In genomic region chr14:76870146-76870545, GRCh38 we compare ENCODE assay signal across 13 cellular contexts. TPM values are rescaled to one million over a fixed set of nuclear protein-coding genes. Genes with fewer than 3 reads are reported as not detected.
A peak's percentile ranks its signal among the peaks of the same experiment; 100 is the strongest.
DNase-seq lines count a peak whose midpoint lies in the region; FAIRE-seq and TF ChIP-seq lines count a peak whose summit lies in the region.
"Had no signal": no experiment of that assay in that cellular context is flagged by ENCODE, and none has a peak within 500 bp of the region (broad histone marks: within the 10 kb centered on the region; RNA-seq: fewer than 3 reads in every experiment).

No MANE protein-coding gene starts in this region.

- H3K36me3 ChIP-seq in OCI-LY3 (replicated peaks; ENCODE audit: low read depth, low read length) (no peaks in the 10 kb centered on the region), endothelial cell of umbilical vein (ENCODE audit: control insufficient read depth in 2 of 2, extremely low read depth in 1 of 2, insufficient read depth in 2 of 2, low read length in 2 of 2) (no peaks in the 10 kb centered on the region)

- H3K4me1 ChIP-seq in OCI-LY3 (ENCODE audit: low read length) (peaks cover 8% of the 10 kb centered on the region), endothelial cell of umbilical vein (ENCODE audit: control insufficient read depth, extremely low read depth, insufficient read depth, low read length) (peaks cover under 1% of the 10 kb centered on the region)

- no peaks in the 10 kb centered on the region for H3K9me3 ChIP-seq in OCI-LY3 (ENCODE audit: insufficient read depth, low read length)
- no peaks in the 10 kb centered on the region for H3K9me3 ChIP-seq in endothelial cell of umbilical vein (replicated peaks; ENCODE audit: control insufficient read depth, insufficient read depth, low read length)

- no TSS peak for BruUV-seq in endothelial cell of umbilical vein (replicated peaks; lab: Mats Ljungman, UMichigan)

- DNase-seq in AG04449 (ENCODE audit: low read depth, low spot score) (no peak), GM10248 (ENCODE audit: extremely low spot score) (no peak), endothelial cell of umbilical vein (ENCODE audit: low read depth, low spot score) (no peak), foreskin fibroblast (no peak), NCI-H187 (lab: John Stamatoyannopoulos, UW) (no peak), ureter (ENCODE audit: low spot score) (no peak)
- DNase-seq in effector CD8-positive, alpha-beta T cell (lab: John Stamatoyannopoulos, UW): no peak
- DNase-seq: activated naive CD4-positive, alpha-beta T cell; DMS79 treated with DMSO at 0.1 percent for 48 hours; kidney glomerular epithelial cell; NCI-H2081 had no signal

- H4K20me1 ChIP-seq in OCI-LY3 (ENCODE audit: insufficient read depth, low read length) (no peaks in the 10 kb centered on the region), endothelial cell of umbilical vein (replicated peaks; ENCODE audit: control insufficient read depth, extremely low read depth, insufficient read depth, low read length) (no peaks in the 10 kb centered on the region)

- H3K4me3 ChIP-seq in AG04449 (ENCODE audit: low read depth, low read length): no peak overlapping the region
- no peak overlapping the region for H3K4me3 ChIP-seq in OCI-LY3 (ENCODE audit: low read length)
- H3K4me3 ChIP-seq in endothelial cell of umbilical vein (replicated peaks in 1 of 3; ENCODE audit: insufficient read depth in 1 of 3, low read depth in 1 of 3, low read length in 3 of 3): no peak overlapping the region
- H3K4me3 ChIP-seq in foreskin fibroblast (ENCODE audit: low read depth in 1 of 2, low read length in 2 of 2): no peak overlapping the region

- H3K27ac ChIP-seq in OCI-LY3 (ENCODE audit: low read length) (no peak overlapping the region), endothelial cell of umbilical vein (ENCODE audit: insufficient read depth, low read depth, low read length) (no peak overlapping the region)

- CTCF ChIA-PET in AG04449 (lab: Yijun Ruan, JAX): interaction anchor here (0.7 to 15.3 kb wide), 9 partner anchors 9 to 445 kb away, joined by 3 to 1065 read pairs (median 77); no protein-coding TSS in a partner anchor
- CTCF ChIA-PET in GM10248 (lab: Yijun Ruan, JAX): interaction anchor here (1.6 to 9.1 kb wide), 2 partner anchors 23 to 203 kb away, joined by 4 to 586 read pairs; no protein-coding TSS in a partner anchor
- CTCF ChIA-PET in endothelial cell of umbilical vein (lab: Charles Lee): interaction anchor here (0.6 to 7.8 kb wide), 6 partner anchors 42 to 254 kb away, joined by 3 to 450 read pairs (median 3); partner anchors contain the start of gene CIPC

- H3K9ac ChIP-seq in OCI-LY3 (ENCODE audit: low read length) (no peak overlapping the region), endothelial cell of umbilical vein (replicated peaks; ENCODE audit: extremely low read depth, insufficient read depth, low read length) (no peak overlapping the region)

- no peaks in the 10 kb centered on the region for H3K79me2 ChIP-seq in OCI-LY3 (ENCODE audit: low read length)
- H3K79me2 ChIP-seq in endothelial cell of umbilical vein (ENCODE audit: control insufficient read depth, insufficient read depth, low read length): no peaks in the 10 kb centered on the region

- H3K4me2 ChIP-seq in OCI-LY3 (ENCODE audit: low read length) (no peak overlapping the region), endothelial cell of umbilical vein (ENCODE audit: insufficient read depth, low read length) (no peak overlapping the region)

- TF ChIP-seq CTCF in AG04449 (IDR thresholded peaks at IDR 0.05; ENCODE audit: insufficient read depth, low read length, missing control alignments) (peak; percentile 33), GM10248 (IDR thresholded peaks at IDR 0.05; ENCODE audit: control extremely low read depth, extremely low read depth, low read depth, missing control alignments) (peak; percentile 14), OCI-LY3 (IDR thresholded peaks at IDR 0.05; ENCODE audit: low read depth, low read length) (peak; percentile 16; the same call in 1 of the 2 replicates), endothelial cell of umbilical vein (IDR thresholded peaks at IDR 0.05; ENCODE audit: extremely low read depth in 1 of 2, insufficient read depth in 1 of 2, low read depth in 1 of 2, low read length in 2 of 2) (peak; percentile 30 to 38), foreskin fibroblast (IDR thresholded peaks at IDR 0.05; ENCODE audit: low read depth, low read length) (no peak)

- peaks cover 17% of the 10 kb centered on the region for H3K27me3 ChIP-seq in OCI-LY3 (ENCODE audit: low read depth, low read length)
- H3K27me3 ChIP-seq in endothelial cell of umbilical vein (ENCODE audit: control insufficient read depth in 2 of 2, insufficient read depth in 2 of 2, low read length in 2 of 2): no peaks in the 10 kb centered on the region

- dilution Hi-C loops in endothelial cell of umbilical vein (cut with MboI; ENCODE audit: extremely low pct_ligation_motif_present, low sequenced_read_pairs): no loop called here

- POLR2A ChIA-PET in AG04449 (lab: Yijun Ruan, JAX) (no interaction called here), GM10248 (lab: Yijun Ruan, JAX) (no interaction called here), endothelial cell of umbilical vein (lab: Charles Lee) (no interaction called here)

- H3K9me1 ChIP-seq in endothelial cell of umbilical vein (replicated peaks; ENCODE audit: control insufficient read depth, extremely low read depth, insufficient read depth, low read length): no peaks in the 10 kb centered on the region

- FAIRE-seq in endothelial cell of umbilical vein (lab: Jason Lieb, UNC): no peak

- intact Hi-C loops in endothelial cell of umbilical vein (cut with micrococcal nuclease): loop anchor here (1.0 kb wide), 1 partner anchor 446 kb away; no protein-coding TSS in a partner anchor

- H2AFZ ChIP-seq in OCI-LY3 (ENCODE audit: low read depth, low read length): no peak overlapping the region
- H2AFZ ChIP-seq in endothelial cell of umbilical vein (ENCODE audit: low read depth, low read length): no peak overlapping the region

- no peak for TF ChIP-seq POLR2A in endothelial cell of umbilical vein (IDR thresholded peaks at IDR 0.05; ENCODE audit: low read depth, low read length)

TF ChIP-seq in endothelial cell of umbilical vein, 7 proteins besides CTCF, POLR2A, EP300 and RAD21:
- no peak for TF ChIP-seq FOS (IDR thresholded peaks at IDR 0.05; ENCODE audit: borderline replicate concordance, insufficient read depth, low read length)
- TF ChIP-seq MYC (IDR thresholded peaks at IDR 0.05; ENCODE audit: low read depth, low read length): no peak
- no peak for TF ChIP-seq MAX (IDR thresholded peaks at IDR 0.05; ENCODE audit: insufficient read depth, insufficient read length)
- no peak for TF ChIP-seq POLR2AphosphoS5 (IDR thresholded peaks at IDR 0.05; ENCODE audit: insufficient read depth, low read depth, low read length)
- no peak for TF ChIP-seq EZH2 (IDR thresholded peaks at IDR 0.05; ENCODE audit: borderline replicate concordance, low read depth, low read length, severe bottlenecking)
- TF ChIP-seq GATA2 (IDR thresholded peaks at IDR 0.05; ENCODE audit: insufficient read depth, insufficient read length, low read depth, low read length): no peak
- TF ChIP-seq JUN (IDR thresholded peaks at IDR 0.05; ENCODE audit: borderline replicate concordance, insufficient read depth, insufficient read length, low read depth): no peak

RNA-seq across cellular contexts. Expression of gene LRRC74A, which starts 43.9 kb away (rescaled TPM):
- total RNA-seq in endothelial cell of umbilical vein: not detected in 2 replicates
- not detected in 2 replicates for polyA plus RNA-seq in endothelial cell of umbilical vein
- not detected in 2 replicates for polyA plus RNA-seq in endothelial cell of umbilical vein (2011; cell fraction: cytosol; rRNA removed)
- not detected in 2 replicates for polyA plus RNA-seq in endothelial cell of umbilical vein (2011; cell fraction: nucleus; rRNA removed)
- not detected in 2 replicates for polyA plus RNA-seq in endothelial cell of umbilical vein (2012)
- polyA minus RNA-seq in endothelial cell of umbilical vein: not detected in 2 replicates
- polyA minus RNA-seq in endothelial cell of umbilical vein (2011; cell fraction: cytosol; rRNA and poly(A)+ RNA removed): not detected
- not detected in 2 replicates for polyA minus RNA-seq in endothelial cell of umbilical vein (2011; cell fraction: nucleus; rRNA and poly(A)+ RNA removed)
- not detected for total RNA-seq in ureter
- total RNA-seq: renal cortical epithelial cell had no signal

RNA-seq across cellular contexts. Expression of gene ANGEL1, which starts 57.5 kb away (rescaled TPM):
- total RNA-seq in endothelial cell of umbilical vein: 14.8 and 18.4 TPM in 2 replicates
- polyA plus RNA-seq in endothelial cell of umbilical vein: 22.0 and 24.0 TPM in 2 replicates
- 10.5 and 11.2 TPM in 2 replicates for polyA plus RNA-seq in endothelial cell of umbilical vein (2011; cell fraction: cytosol; rRNA removed)
- polyA plus RNA-seq in endothelial cell of umbilical vein (2011; cell fraction: nucleus; rRNA removed): 54.8 and 55.7 TPM in 2 replicates
- 9.1 and 12.3 TPM in 2 replicates for polyA plus RNA-seq in endothelial cell of umbilical vein (2012)
- 25.0 and 34.7 TPM in 2 replicates for polyA minus RNA-seq in endothelial cell of umbilical vein
- 9.9 TPM for polyA minus RNA-seq in endothelial cell of umbilical vein (2011; cell fraction: cytosol; rRNA and poly(A)+ RNA removed)
- 17.8 and 23.3 TPM in 2 replicates for polyA minus RNA-seq in endothelial cell of umbilical vein (2011; cell fraction: nucleus; rRNA and poly(A)+ RNA removed)
- 32.1 TPM for total RNA-seq in ureter
